ENCODE assay signal across 17 cellular contexts in genomic region chr14:50272498-50272897, GRCh38.
"Had no signal": no experiment of that assay in that cellular context is flagged by ENCODE, and none has a peak within 500 bp of the region (broad histone marks: within the 10 kb centered on the region; RNA-seq: fewer than 3 reads in every experiment).

No MANE protein-coding gene starts in this region.

- ATAC-seq: activated T-cell treated with anti-CD3 and anti-CD28 coated beads, Interleukin-2, amount 50 U/mL, for 72 hours had no signal

- DNase-seq: activated CD4-positive, alpha-beta T cell treated with anti-CD3 and anti-CD28 coated beads for 1 hour; activated CD8-positive, alpha-beta memory T cell treated with anti-CD3 and anti-CD28 coated beads for 24 hours; activated effector memory CD4-positive, alpha-beta T cell treated with anti-CD3 and anti-CD28 coated beads, Interleukin-2, amount 50 U/mL, for 16 hours; activated naive CD4-positive, alpha-beta T cell treated with anti-CD3 and anti-CD28 coated beads, Interleukin-2, amount 50 U/mL, for 16 hours; activated T-cell treated with anti-CD3 and anti-CD28 coated beads, Interleukin-2, amount 50 U/mL, for 72 hours; dermis blood vessel endothelial cell; effector memory CD4-positive, alpha-beta T cell; esophagus squamous epithelium; left ventricle myocardium inferior; nephron progenitor cell; nucleus accumbens; posterior cingulate gyrus; retina; stimulated activated CD4-positive, alpha-beta T cell treated with anti-CD3 and anti-CD28 coated beads, Interleukin-1b, Interleukin-23, amount 100 ng/mL, for 48 hours; stimulated activated CD8-positive, alpha-beta memory T cell treated with anti-CD3 and anti-CD28 coated beads, Interleukin-4, amount 100 ng/mL, for 48 hours; stimulated activated naive CD4-positive, alpha-beta T cell; WERI-Rb-1 had no signal
